7 cellular contexts compared by ENCODE assay signal in the genomic region with DNA sequence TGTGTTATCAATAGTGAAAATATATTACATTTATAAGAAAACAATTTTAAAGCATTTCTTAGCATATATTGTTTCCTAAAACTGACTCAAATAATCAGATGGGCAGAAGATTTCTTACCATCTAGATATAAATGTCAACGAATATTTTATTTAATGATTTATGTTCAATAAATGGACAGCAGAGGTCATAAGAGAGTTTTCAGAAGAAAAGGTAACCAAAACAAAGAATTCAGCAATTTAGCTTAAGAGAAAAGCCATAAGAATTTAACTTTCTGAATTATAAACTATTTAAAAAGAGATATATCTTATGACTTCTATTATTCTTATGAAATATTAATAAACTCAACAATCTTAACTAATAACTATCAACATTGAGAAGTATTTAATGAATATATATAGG. TPM values are rescaled to one million over a fixed set of nuclear protein-coding genes. Genes with fewer than 3 reads are reported as not detected.
DNase-seq lines count a peak whose midpoint lies in the region; FAIRE-seq and TF ChIP-seq lines count a peak whose summit lies in the region.
"Not testable (repeated sequence)": the region's sequence is repeated elsewhere in the genome, so short reads cannot be mapped to it uniquely, and the experiment has no call there.

No MANE protein-coding gene starts in this region.

- H3K9ac ChIP-seq in neural cell (ENCODE audit: low read length) = not testable (repeated sequence)

- not testable (repeated sequence) for H3K4me3 ChIP-seq in CD4-positive, alpha-beta memory T cell (ENCODE audit: low read length in 2 of 2); neural cell (ENCODE audit: low read length)

- not testable (repeated sequence) for H3K9me3 ChIP-seq in CD4-positive, alpha-beta memory T cell (ENCODE audit: control insufficient read depth in 1 of 2, low read length in 2 of 2); neural cell (ENCODE audit: low read length)

- H3K9me3 Mint-ChIP-seq in CD4-positive, alpha-beta memory T cell; MCF 10A (ENCODE audit: unreplicated experiment): not testable (repeated sequence)

- DNase-seq in CD4-positive, alpha-beta memory T cell = peak in 3 of 5 donors; percentile 17 to 27 (median 21)
- DNase-seq in NCI-H1694 treated with DMSO at 0.1 percent for 48 hours (lab: John Stamatoyannopoulos, UW) = peak; percentile 12
- DNase-seq in RKO (ENCODE audit: low spot score) = peak; percentile 1
- DNase-seq in MCF 10A (ENCODE audit: unreplicated experiment); frontal cortex (ENCODE audit: low spot score in 2 of 2): not testable (repeated sequence)

- H2AFZ ChIP-seq in neural cell (ENCODE audit: low read depth, low read length) = not testable (repeated sequence)

- peaks cover 10% of the 10 kb centered on the region for H3K4me1 ChIP-seq in CD4-positive, alpha-beta memory T cell (ENCODE audit: insufficient read depth, low read length)

- not testable (repeated sequence) for H3K4me2 ChIP-seq in neural cell (ENCODE audit: low read length)

- not testable (repeated sequence) for H3K36me3 ChIP-seq in CD4-positive, alpha-beta memory T cell (ENCODE audit: insufficient read depth, low read length); neural cell (ENCODE audit: insufficient read depth, low read length)

- H3K27ac Mint-ChIP-seq in CD4-positive, alpha-beta memory T cell; MCF 10A (ENCODE audit: low read depth, unreplicated experiment): not testable (repeated sequence)

- H3K4me3 Mint-ChIP-seq in CD4-positive, alpha-beta memory T cell; MCF 10A (ENCODE audit: unreplicated experiment): not testable (repeated sequence)

- not testable (repeated sequence) for TF ChIP-seq EP300 in Ishikawa (IDR thresholded peaks at IDR 0.05; ENCODE audit: borderline replicate concordance); neural cell (conservative IDR thresholded peaks at IDR 0.05; ENCODE audit: poor library complexity, severe bottlenecking)

- POLR2A ChIA-PET in CD4-positive, alpha-beta memory T cell (lab: Charles Lee; ENCODE audit: partially characterized antibody) = interaction anchor here (1.3 kb wide), 1 partner anchor 122 kb away, joined by 6 read pairs; no protein-coding TSS in a partner anchor
- POLR2A ChIA-PET in MCF 10A (lab: Yijun Ruan, JAX) = not testable (repeated sequence)

- H3K4me1 Mint-ChIP-seq in CD4-positive, alpha-beta memory T cell = peaks cover 8 to 16% (median 12%) of the 10 kb centered on the region in 4 donors
- H3K4me1 Mint-ChIP-seq in MCF 10A (ENCODE audit: insufficient read depth, unreplicated experiment) = not testable (repeated sequence)

- not testable (repeated sequence) for H3K79me2 ChIP-seq in neural cell (replicated peaks; ENCODE audit: insufficient read depth, low read length)

- not testable (repeated sequence) for H3K9me2 ChIP-seq in neural cell (ENCODE audit: insufficient read depth, low read length)

- not testable (repeated sequence) for BruUV-seq in MCF 10A (replicated peaks; lab: Mats Ljungman, UMichigan)

- peak; percentile 95 for FAIRE-seq in frontal cortex (lab: Jason Lieb, UNC)

- TF ChIP-seq CTCF in MCF 10A (IDR thresholded peaks at IDR 0.05; ENCODE audit: unreplicated experiment) = peak; percentile 30
- TF ChIP-seq CTCF in neural cell (IDR thresholded peaks at IDR 0.05; ENCODE audit: poor library complexity, severe bottlenecking) = not testable (repeated sequence)

- not testable (repeated sequence) for H3K27me3 Mint-ChIP-seq in CD4-positive, alpha-beta memory T cell; MCF 10A (ENCODE audit: insufficient read depth, unreplicated experiment)

- H3F3A ChIP-seq in neural cell (ENCODE audit: insufficient read depth, low read length, poor library complexity, severe bottlenecking) = not testable (repeated sequence)

- intact Hi-C loops in CD4-positive, alpha-beta memory T cell (cut with micrococcal nuclease) = loop anchor here (2.0 to 10.0 kb wide), 2 partner anchors 207 to 409 kb away; partner anchors contain the start of gene PTPN12
- intact Hi-C loops in MCF 10A (cut with micrococcal nuclease) = not testable (repeated sequence)

- H3K27me3 ChIP-seq in CD4-positive, alpha-beta memory T cell (ENCODE audit: insufficient read depth, low read length); neural cell (ENCODE audit: insufficient read depth, low read depth, low read length): not testable (repeated sequence)

- peak; percentile 40 for TF ChIP-seq RAD21 in Ishikawa (IDR thresholded peaks at IDR 0.05; ENCODE audit: low read depth)
- TF ChIP-seq RAD21 in neural cell (conservative IDR thresholded peaks at IDR 0.05) = not testable (repeated sequence)

- not testable (repeated sequence) for H3K36me3 Mint-ChIP-seq in CD4-positive, alpha-beta memory T cell
- H3K36me3 Mint-ChIP-seq in MCF 10A (ENCODE audit: insufficient read depth, unreplicated experiment) = peaks cover 11% of the 10 kb centered on the region

- H4K20me1 ChIP-seq in neural cell (ENCODE audit: insufficient read depth) = not testable (repeated sequence)

- CTCF ChIA-PET in CD4-positive, alpha-beta memory T cell (lab: Charles Lee; ENCODE audit: partially characterized antibody) = interaction anchor here (0.9 to 2.2 kb wide), 3 partner anchors 122 to 206 kb away, joined by 4 to 21 read pairs (median 12); no protein-coding TSS in a partner anchor
- CTCF ChIA-PET in MCF 10A (lab: Yijun Ruan, JAX) = interaction anchor here (1.0 to 1.7 kb wide), 3 partner anchors 122 to 207 kb away, joined by 4 to 15 read pairs (median 5); no protein-coding TSS in a partner anchor

- H3K27ac ChIP-seq in CD4-positive, alpha-beta memory T cell (ENCODE audit: low read depth, low read length); neural cell (ENCODE audit: low read length): not testable (repeated sequence)

TF ChIP-seq in neural cell, 6 proteins besides CTCF, POLR2A, EP300 and RAD21:
- peak; percentile 45 for TF ChIP-seq SMC3 (conservative IDR thresholded peaks at IDR 0.05; ENCODE audit: poor library complexity)
TF ChIP-seq in neural cell: peak in this region for 1; not testable (repeated sequence) for 5.

RNA-seq across cellular contexts. Expression of gene CCDC146, which starts 3.1 kb away (rescaled TPM):
- total RNA-seq in CD4-positive, alpha-beta memory T cell = 10 to 100 TPM; 15.1 to 16.0 TPM
- polyA plus RNA-seq in CD4-positive, alpha-beta memory T cell = 1 to 10 TPM; 2.5 to 3.2 TPM
- total RNA-seq in MCF 10A (2022) = 2.7 and 3.9 TPM in 2 replicates
- 15.9 TPM for total RNA-seq in frontal cortex
- 12.1 and 13.0 TPM in 2 replicates for polyA plus RNA-seq in neural cell
- 5.1 and 8.9 TPM in 2 replicates for polyA minus RNA-seq in neural cell
